Comparison of ENCODE assay signal across 8 cellular contexts in genomic region chr4:7041851-7042696, GRCh38. TPM values are rescaled to one million over a fixed set of nuclear protein-coding genes. Genes with fewer than 3 reads are reported as not detected.
DNase-seq lines count a peak whose midpoint lies in the region; ATAC-seq and TF ChIP-seq lines count a peak whose summit lies in the region.

No MANE protein-coding gene starts in this region.

- TF ChIP-seq POLR2A in erythroblast (IDR thresholded peaks at IDR 0.05; ENCODE audit: low read length), result no peak

- no peak overlapping the region for H3K9ac ChIP-seq in parathyroid adenoma

- peak overlapping the region; percentile 87 for H3K4me2 ChIP-seq in parathyroid adenoma (ENCODE audit: low read length)

- H3K36me3 ChIP-seq in parathyroid adenoma (ENCODE audit: control insufficient read depth, insufficient read depth, low read length), result no peaks in the 10 kb centered on the region

- H3K27ac Mint-ChIP-seq in activated naive CD4-positive, alpha-beta T cell treated with anti-CD3 and anti-CD28 coated beads, Interleukin-2, amount 10 ng/mL, durations not matched to agents 7 days and 5 days, result peak overlapping the region; percentile 64

- TF ChIP-seq CTCF in parathyroid adenoma (IDR thresholded peaks at IDR 0.05), result no peak

- CTCF ChIA-PET in activated naive CD4-positive, alpha-beta T cell treated with anti-CD3 and anti-CD28 coated beads, Interleukin-2, amount 10 ng/mL, durations not matched to agents 7 days and 5 days (lab: Charles Lee), result interaction anchor here (0.6 to 8.4 kb wide), 13 partner anchors 9 to 761 kb away, joined by 3 to 122 read pairs (median 3); partner anchors contain the start of gene GRPEL1

- H3K36me3 Mint-ChIP-seq in activated naive CD4-positive, alpha-beta T cell treated with anti-CD3 and anti-CD28 coated beads, Interleukin-2, amount 10 ng/mL, durations not matched to agents 7 days and 5 days, result peaks cover 18% of the 10 kb centered on the region

- intact Hi-C loops in Right ventricle myocardium superior (cut with DNase I), result loop anchor here (2.0 to 10.0 kb wide), 2 partner anchors 49 to 327 kb away; partner anchors contain the start of gene BLOC1S4

- H3K27me3 Mint-ChIP-seq in activated naive CD4-positive, alpha-beta T cell treated with anti-CD3 and anti-CD28 coated beads, Interleukin-2, amount 10 ng/mL, durations not matched to agents 7 days and 5 days, result peaks cover 20% of the 10 kb centered on the region

- H3K4me3 Mint-ChIP-seq in activated naive CD4-positive, alpha-beta T cell treated with anti-CD3 and anti-CD28 coated beads, Interleukin-2, amount 10 ng/mL, durations not matched to agents 7 days and 5 days, result peak overlapping the region; percentile 76

- no peaks in the 10 kb centered on the region for H3K9me3 ChIP-seq in parathyroid adenoma (ENCODE audit: control insufficient read depth, low read length)

- peak; percentile 72 for DNase-seq in SIG-M5 treated with dmso at 0.1 percent for 504 hours (lab: John Stamatoyannopoulos, UW; ENCODE audit: unreplicated experiment)
- DNase-seq in SIG-M5 (lab: John Stamatoyannopoulos, UW), result no peak
- peak; percentile 71 for DNase-seq in NCI-H2227 (lab: John Stamatoyannopoulos, UW; ENCODE audit: unreplicated experiment)
- DNase-seq in activated naive CD4-positive, alpha-beta T cell treated with anti-CD3 and anti-CD28 coated beads, Interleukin-2, amount 10 ng/mL, durations not matched to agents 7 days and 5 days, result peak; percentile 56
- peak; percentile 82 for DNase-seq in Right ventricle myocardium superior
- DNase-seq in erythroblast (lab: John Stamatoyannopoulos, UW), result no peak

- H3K79me2 ChIP-seq in parathyroid adenoma, result peaks cover 33% of the 10 kb centered on the region

- H3K4me3 ChIP-seq in parathyroid adenoma (ENCODE audit: low read depth, low read length), result peak overlapping the region; percentile 78

- H3K9me3 Mint-ChIP-seq in activated naive CD4-positive, alpha-beta T cell treated with anti-CD3 and anti-CD28 coated beads, Interleukin-2, amount 10 ng/mL, durations not matched to agents 7 days and 5 days, result no peaks in the 10 kb centered on the region

- H2AFZ ChIP-seq in parathyroid adenoma, result peak overlapping the region; percentile 96

- H3K4me1 Mint-ChIP-seq in activated naive CD4-positive, alpha-beta T cell treated with anti-CD3 and anti-CD28 coated beads, Interleukin-2, amount 10 ng/mL, durations not matched to agents 7 days and 5 days, result peaks cover 43% of the 10 kb centered on the region

- ATAC-seq in HG02678 (IDR thresholded peaks at IDR 0.05; ENCODE audit: unreplicated experiment) (peak; percentile 13), Right ventricle myocardium superior (ENCODE audit: poor library complexity) (peak; percentile 41)

- no peaks in the 10 kb centered on the region for H3K27me3 ChIP-seq in parathyroid adenoma (ENCODE audit: control insufficient read depth, insufficient read depth, low read length)

- peak overlapping the region; percentile 64 for H3K27ac ChIP-seq in parathyroid adenoma

- peaks cover 10% of the 10 kb centered on the region for H3K4me1 ChIP-seq in parathyroid adenoma

RNA-seq across cellular contexts. Expression of gene TADA2B, which starts 1.1 kb away (rescaled TPM):
- total RNA-seq in Right ventricle myocardium superior, result 35.5 TPM

RNA-seq across cellular contexts. Expression of gene GRPEL1, which starts 25.8 kb away (rescaled TPM):
- 60.2 TPM for total RNA-seq in Right ventricle myocardium superior

Comparison
In these comparisons a context has a peak if more than half of its experiments do, and no peak if none do; other contexts are left out.
1. DNase-seq: peak in SIG-M5 treated with dmso at 0.1 percent for 504 hours (single experiment), NCI-H2227 (single experiment), activated naive CD4-positive, alpha-beta T cell treated with anti-CD3 and anti-CD28 coated beads, Interleukin-2, amount 10 ng/mL, durations not matched to agents 7 days and 5 days (single experiment) and Right ventricle myocardium superior (single experiment); none in SIG-M5 (single experiment) and erythroblast (0 of 2).